Comparison of ENCODE assay signal across 8 cellular contexts in genomic region chr10:130190065-130190736, GRCh38. TPM values are rescaled to one million over a fixed set of nuclear protein-coding genes. Genes with fewer than 3 reads are reported as not detected.
DNase-seq lines count a peak whose midpoint lies in the region; ATAC-seq and TF ChIP-seq lines count a peak whose summit lies in the region.

No MANE protein-coding gene starts in this region.

- H3K27me3 ChIP-seq in A673 (replicated peaks; ENCODE audit: insufficient read depth, low read depth, low read length, poor library complexity), result no peaks in the 10 kb centered on the region
- H3K27me3 ChIP-seq in dorsolateral prefrontal cortex, result no peaks in the 10 kb centered on the region

- intact Hi-C loops in A673 (cut with micrococcal nuclease; ENCODE audit: unreplicated experiment), result loop anchor here (2.0 to 5.0 kb wide), 2 partner anchors 142 to 1685 kb away; no protein-coding TSS in a partner anchor
- intact Hi-C loops in dorsolateral prefrontal cortex (cut with DNase I), result loop anchor here (1.0 to 10.0 kb wide), 5 partner anchors 1122 to 1685 kb away; partner anchors contain the start of gene TCERG1L (in 1 of the 2)
- intact Hi-C loops in lower leg skin (cut with DNase I; ENCODE audit: low total_unique reads), result no loop called here

- no peaks in the 10 kb centered on the region for H3K4me1 ChIP-seq in A673 (ENCODE audit: insufficient read depth, low read length, poor library complexity, severe bottlenecking)

- H3K4me3 ChIP-seq in A673 (ENCODE audit: low read depth, low read length, poor library complexity, severe bottlenecking) (peak overlapping the region; percentile 64), dorsolateral prefrontal cortex (peak overlapping the region; percentile 39 to 78 (median 68)), lower leg skin (ENCODE audit: low read depth, poor library complexity, severe bottlenecking) (peak overlapping the region; percentile 14)

- no peaks in the 10 kb centered on the region for H3K36me3 ChIP-seq in A673 (ENCODE audit: insufficient read depth, low read length, poor library complexity, severe bottlenecking)

- POLR2A ChIA-PET in A673 (lab: Charles Lee; ENCODE audit: low non-redundant PET), result no interaction called here

- no peaks in the 10 kb centered on the region for H3K9me3 ChIP-seq in A673 (ENCODE audit: low read depth, low read length, poor library complexity, severe bottlenecking)

- no TSS peak for BruUV-seq in A673 (replicated peaks; lab: Mats Ljungman, UMichigan)

- TF ChIP-seq POLR2A in lower leg skin (IDR thresholded peaks at IDR 0.05), result no peak

- CTCF ChIA-PET in A673 (lab: Charles Lee), result interaction anchor here (0.7 kb wide), 2 partner anchors 629 to 1833 kb away, joined by 3 read pairs; no protein-coding TSS in a partner anchor

- peak; percentile 93 for ATAC-seq in GM18511 (IDR thresholded peaks at IDR 0.05; ENCODE audit: unreplicated experiment)
- ATAC-seq in HG03039 (IDR thresholded peaks at IDR 0.05; ENCODE audit: unreplicated experiment), result peak; percentile 87

- WGBS in lower leg skin, 2 donors, result 4% methylated on average over 23 of the region's 81 CpGs; no CpG with 5 or more reads in 1 of the 2 donors

- H3K27ac ChIP-seq in A673 (ENCODE audit: low read depth, low read length, poor library complexity, severe bottlenecking) (peak overlapping the region; percentile 68), dorsolateral prefrontal cortex (peak overlapping the region in 26 of 59 donors; percentile 3 to 83 (median 63))

- DNase-seq in A673 (ENCODE audit: low spot score) (peak; percentile 90), NCI-H2227 treated with DMSO at 0.1 percent for 48 hours (lab: John Stamatoyannopoulos, UW) (peak; percentile 76), dorsolateral prefrontal cortex (peak; percentile 71 to 89 (median 83)), lower leg skin (ENCODE audit: low spot score in 2 of 2) (peak; percentile 70 to 96)
- DNase-seq in activated CD4-positive, alpha-beta T cell treated with anti-CD3 and anti-CD28 coated beads, Interleukin-2, amount 50 U/mL, for 24 hours (ENCODE audit: low read depth in 1 of 2, low spot score in 1 of 2), result peak; percentile 82 to 86
- DNase-seq in stimulated activated CD4-positive, alpha-beta T cell treated with anti-CD3 and anti-CD28 coated beads, Interleukin-2, amount 100 ng/mL, for 48 hours, result peak; percentile 88 to 93

- peak; percentile 96 for TF ChIP-seq CTCF in A673 (conservative IDR thresholded peaks at IDR 0.05; ENCODE audit: low read depth, low read length)
- peak; percentile 92 to 100 (median 100) for TF ChIP-seq CTCF in dorsolateral prefrontal cortex (IDR thresholded peaks at IDR 0.05 in 54 of 56, conservative IDR thresholded peaks at IDR 0.05 in 2 of 56; ENCODE audit: low read depth in 1 of 56, partially characterized antibody in 56 of 56)
- peak in 1 of 3 donors; percentile 62 for TF ChIP-seq CTCF in lower leg skin (IDR thresholded peaks at IDR 0.05)

RNA-seq across cellular contexts. Expression of gene GLRX3, which starts 54.0 kb away (rescaled TPM):
- total RNA-seq in A673 (2021), result 186 and 197 TPM in 2 replicates
- 10 to 100 TPM; 29.9 to 60.2 (median 46.6) TPM for total RNA-seq in dorsolateral prefrontal cortex
- 10 to 100 TPM; 31.5 to 60.7 (median 42.6) TPM for total RNA-seq in lower leg skin

Comparison
In these comparisons a context has a peak if more than half of its experiments do, and no peak if none do; other contexts are left out.
1. H3K4me3 ChIP-seq: peak in every context shown above with its lines; median percentile 68 in dorsolateral prefrontal cortex; 64 in A673; 14 in lower leg skin.